ENCODE assay signal across 1 cellular context in the genomic region with DNA sequence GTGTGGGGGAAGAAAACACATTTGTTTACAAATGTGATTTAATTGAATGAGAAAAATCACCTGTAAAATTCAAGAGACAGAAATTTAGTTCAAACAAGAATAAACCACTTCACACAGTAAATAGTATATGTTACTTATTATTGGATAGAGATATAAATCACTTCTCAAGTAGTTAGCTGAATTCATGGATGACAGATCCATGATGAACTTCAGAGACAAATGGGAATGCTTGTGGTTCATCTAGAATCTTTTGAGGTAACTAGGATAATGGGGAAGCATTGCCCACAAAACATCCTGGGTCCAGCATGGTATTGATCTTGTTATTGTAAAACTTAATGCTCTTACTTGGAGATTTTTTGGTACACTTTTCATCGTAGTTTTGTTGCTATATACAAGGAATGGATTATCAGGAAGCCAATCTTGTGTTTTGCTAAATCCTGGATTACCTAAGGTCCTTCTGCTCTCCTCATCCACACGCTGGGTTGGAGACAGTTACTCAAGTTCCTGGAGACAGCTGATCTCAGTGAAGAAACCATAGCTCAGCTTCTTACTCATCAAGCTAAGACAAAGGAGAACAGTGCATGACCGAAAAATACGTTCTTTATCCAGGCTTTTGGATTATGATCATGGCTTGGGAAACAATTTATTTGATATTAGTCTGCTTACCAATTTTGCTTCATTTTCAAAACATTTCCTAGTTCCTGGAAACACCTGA.
TF ChIP-seq lines count a peak whose summit lies in the region.

No MANE protein-coding gene starts in this region.

TF ChIP-seq in GM23338, 12 proteins besides CTCF, POLR2A, EP300 and RAD21 (continued from another document):
- TF ChIP-seq, protein P1, sequence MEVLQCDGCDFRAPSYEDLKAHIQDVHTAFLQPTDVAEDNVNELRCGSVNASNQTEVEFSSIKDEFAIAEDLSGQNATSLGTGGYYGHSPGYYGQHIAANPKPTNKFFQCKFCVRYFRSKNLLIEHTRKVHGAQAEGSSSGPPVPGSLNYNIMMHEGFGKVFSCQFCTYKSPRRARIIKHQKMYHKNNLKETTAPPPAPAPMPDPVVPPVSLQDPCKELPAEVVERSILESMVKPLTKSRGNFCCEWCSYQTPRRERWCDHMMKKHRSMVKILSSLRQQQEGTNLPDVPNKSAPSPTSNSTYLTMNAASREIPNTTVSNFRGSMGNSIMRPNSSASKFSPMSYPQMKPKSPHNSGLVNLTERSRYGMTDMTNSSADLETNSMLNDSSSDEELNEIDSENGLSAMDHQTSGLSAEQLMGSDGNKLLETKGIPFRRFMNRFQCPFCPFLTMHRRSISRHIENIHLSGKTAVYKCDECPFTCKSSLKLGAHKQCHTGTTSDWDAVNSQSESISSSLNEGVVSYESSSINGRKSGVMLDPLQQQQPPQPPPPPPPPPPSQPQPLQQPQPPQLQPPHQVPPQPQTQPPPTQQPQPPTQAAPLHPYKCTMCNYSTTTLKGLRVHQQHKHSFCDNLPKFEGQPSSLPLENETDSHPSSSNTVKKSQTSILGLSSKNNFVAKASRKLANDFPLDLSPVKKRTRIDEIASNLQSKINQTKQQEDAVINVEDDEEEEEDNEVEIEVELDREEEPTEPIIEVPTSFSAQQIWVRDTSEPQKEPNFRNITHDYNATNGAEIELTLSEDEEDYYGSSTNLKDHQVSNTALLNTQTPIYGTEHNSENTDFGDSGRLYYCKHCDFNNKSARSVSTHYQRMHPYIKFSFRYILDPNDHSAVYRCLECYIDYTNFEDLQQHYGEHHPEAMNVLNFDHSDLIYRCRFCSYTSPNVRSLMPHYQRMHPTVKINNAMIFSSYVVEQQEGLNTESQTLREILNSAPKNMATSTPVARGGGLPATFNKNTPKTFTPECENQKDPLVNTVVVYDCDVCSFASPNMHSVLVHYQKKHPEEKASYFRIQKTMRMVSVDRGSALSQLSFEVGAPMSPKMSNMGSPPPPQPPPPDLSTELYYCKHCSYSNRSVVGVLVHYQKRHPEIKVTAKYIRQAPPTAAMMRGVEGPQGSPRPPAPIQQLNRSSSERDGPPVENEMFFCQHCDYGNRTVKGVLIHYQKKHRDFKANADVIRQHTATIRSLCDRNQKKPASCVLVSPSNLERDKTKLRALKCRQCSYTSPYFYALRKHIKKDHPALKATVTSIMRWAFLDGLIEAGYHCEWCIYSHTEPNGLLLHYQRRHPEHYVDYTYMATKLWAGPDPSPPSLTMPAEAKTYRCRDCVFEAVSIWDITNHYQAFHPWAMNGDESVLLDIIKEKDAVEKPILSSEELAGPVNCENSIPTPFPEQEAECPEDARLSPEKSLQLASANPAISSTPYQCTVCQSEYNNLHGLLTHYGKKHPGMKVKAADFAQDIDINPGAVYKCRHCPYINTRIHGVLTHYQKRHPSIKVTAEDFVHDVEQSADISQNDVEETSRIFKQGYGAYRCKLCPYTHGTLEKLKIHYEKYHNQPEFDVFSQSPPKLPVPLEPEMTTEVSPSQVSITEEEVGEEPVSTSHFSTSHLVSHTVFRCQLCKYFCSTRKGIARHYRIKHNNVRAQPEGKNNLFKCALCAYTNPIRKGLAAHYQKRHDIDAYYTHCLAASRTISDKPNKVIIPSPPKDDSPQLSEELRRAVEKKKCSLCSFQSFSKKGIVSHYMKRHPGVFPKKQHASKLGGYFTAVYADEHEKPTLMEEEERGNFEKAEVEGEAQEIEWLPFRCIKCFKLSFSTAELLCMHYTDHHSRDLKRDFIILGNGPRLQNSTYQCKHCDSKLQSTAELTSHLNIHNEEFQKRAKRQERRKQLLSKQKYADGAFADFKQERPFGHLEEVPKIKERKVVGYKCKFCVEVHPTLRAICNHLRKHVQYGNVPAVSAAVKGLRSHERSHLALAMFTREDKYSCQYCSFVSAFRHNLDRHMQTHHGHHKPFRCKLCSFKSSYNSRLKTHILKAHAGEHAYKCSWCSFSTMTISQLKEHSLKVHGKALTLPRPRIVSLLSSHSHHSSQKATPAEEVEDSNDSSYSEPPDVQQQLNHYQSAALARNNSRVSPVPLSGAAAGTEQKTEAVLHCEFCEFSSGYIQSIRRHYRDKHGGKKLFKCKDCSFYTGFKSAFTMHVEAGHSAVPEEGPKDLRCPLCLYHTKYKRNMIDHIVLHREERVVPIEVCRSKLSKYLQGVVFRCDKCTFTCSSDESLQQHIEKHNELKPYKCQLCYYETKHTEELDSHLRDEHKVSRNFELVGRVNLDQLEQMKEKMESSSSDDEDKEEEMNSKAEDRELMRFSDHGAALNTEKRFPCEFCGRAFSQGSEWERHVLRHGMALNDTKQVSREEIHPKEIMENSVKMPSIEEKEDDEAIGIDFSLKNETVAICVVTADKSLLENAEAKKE (CRISPR knock-in tag; IDR thresholded peaks at IDR 0.05) = no peak
- TF ChIP-seq NANOG (IDR thresholded peaks at IDR 0.05; ENCODE audit: borderline replicate concordance) = no peak
- TF ChIP-seq POLR2AphosphoS5 (IDR thresholded peaks at IDR 0.05; ENCODE audit: low read depth) = no peak
- no peak for TF ChIP-seq ZNF331 (CRISPR knock-in tag; IDR thresholded peaks at IDR 0.05; ENCODE audit: low read depth)
- TF ChIP-seq, protein P2, sequence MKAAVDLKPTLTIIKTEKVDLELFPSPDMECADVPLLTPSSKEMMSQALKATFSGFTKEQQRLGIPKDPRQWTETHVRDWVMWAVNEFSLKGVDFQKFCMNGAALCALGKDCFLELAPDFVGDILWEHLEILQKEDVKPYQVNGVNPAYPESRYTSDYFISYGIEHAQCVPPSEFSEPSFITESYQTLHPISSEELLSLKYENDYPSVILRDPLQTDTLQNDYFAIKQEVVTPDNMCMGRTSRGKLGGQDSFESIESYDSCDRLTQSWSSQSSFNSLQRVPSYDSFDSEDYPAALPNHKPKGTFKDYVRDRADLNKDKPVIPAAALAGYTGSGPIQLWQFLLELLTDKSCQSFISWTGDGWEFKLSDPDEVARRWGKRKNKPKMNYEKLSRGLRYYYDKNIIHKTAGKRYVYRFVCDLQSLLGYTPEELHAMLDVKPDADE (IDR thresholded peaks at IDR 0.05) = no peak
- no peak for TF ChIP-seq EZH2 (IDR thresholded peaks at IDR 0.05; ENCODE audit: low read depth, unreplicated experiment)
TF ChIP-seq in GM23338: peak in this region for 0.
